In the genomic region with DNA sequence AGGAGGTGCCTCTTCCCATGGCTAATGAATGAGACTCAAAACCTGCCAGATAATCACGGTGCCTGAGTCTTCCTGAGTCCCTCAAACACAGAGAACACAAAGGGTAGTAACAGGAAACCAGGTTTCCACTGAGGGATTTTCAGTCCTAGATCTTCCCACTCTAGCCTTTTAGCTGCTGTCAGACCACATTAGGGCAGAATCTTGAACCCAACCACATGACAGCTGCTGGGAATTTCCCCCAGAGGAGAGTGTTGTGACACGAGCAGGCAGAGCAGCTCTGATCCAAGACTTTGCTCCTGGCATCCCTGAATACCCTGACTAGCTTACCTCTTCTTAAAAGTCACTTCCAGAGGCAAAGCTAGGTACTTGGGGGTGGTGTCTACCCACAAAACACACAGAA, we compare ENCODE assay signal across 11 cellular contexts. TPM values are rescaled to one million over a fixed set of nuclear protein-coding genes. Genes with fewer than 3 reads are reported as not detected.
DNase-seq lines count a peak whose midpoint lies in the region; ATAC-seq and TF ChIP-seq lines count a peak whose summit lies in the region.
"Had no signal": no experiment of that assay in that cellular context is flagged by ENCODE, and none has a peak within 500 bp of the region (broad histone marks: within the 10 kb centered on the region; RNA-seq: fewer than 3 reads in every experiment).

No MANE protein-coding gene starts in this region.

- H3K36me3 ChIP-seq in BLaER1 (no peaks in the 10 kb centered on the region), KMS-11 (ENCODE audit: insufficient read depth) (no peaks in the 10 kb centered on the region), upper lobe of right lung (no peaks in the 10 kb centered on the region)
- H3K36me3 ChIP-seq: right lobe of liver had no signal

- no peak for TF ChIP-seq CTCF in KMS-11 (conservative IDR thresholded peaks at IDR 0.05; ENCODE audit: low read depth, low read length)
- TF ChIP-seq CTCF in foreskin keratinocyte (conservative IDR thresholded peaks at IDR 0.05): no peak
- no peak for TF ChIP-seq CTCF in upper lobe of right lung (IDR thresholded peaks at IDR 0.05)

- H3K4me1 ChIP-seq in BLaER1 (peaks cover 26% of the 10 kb centered on the region), KMS-11 (ENCODE audit: low read depth, poor library complexity, severe bottlenecking) (peaks cover 52% of the 10 kb centered on the region), foreskin keratinocyte (no peaks in the 10 kb centered on the region), upper lobe of right lung (peaks cover 11% of the 10 kb centered on the region)
- H3K4me1 ChIP-seq: right lobe of liver had no signal

- H3K4me2 ChIP-seq in BLaER1 (peak overlapping the region; percentile 27), KMS-11 (peak overlapping the region; percentile 44; the same call in 1 of the 2 replicates)

- no peaks in the 10 kb centered on the region for H3K79me2 ChIP-seq in KMS-11 (ENCODE audit: insufficient read depth, low read depth)

- H3K27ac ChIP-seq in BLaER1: no peak overlapping the region
- H3K27ac ChIP-seq in KMS-11: no peak overlapping the region
- no peak overlapping the region for H3K27ac ChIP-seq in foreskin keratinocyte
- no peak overlapping the region for H3K27ac ChIP-seq in upper lobe of right lung
- H3K27ac ChIP-seq: right lobe of liver had no signal

- peak overlapping the region; percentile 20; the same call in 1 of the 2 replicates for H2AFZ ChIP-seq in KMS-11 (ENCODE audit: low read depth)

- H3K27me3 ChIP-seq in BLaER1 (no peaks in the 10 kb centered on the region), KMS-11 (ENCODE audit: insufficient read depth, low read depth) (no peaks in the 10 kb centered on the region), foreskin keratinocyte (no peaks in the 10 kb centered on the region), upper lobe of right lung (no peaks in the 10 kb centered on the region)
- H3K27me3 ChIP-seq: right lobe of liver had no signal

- no peaks in the 10 kb centered on the region for H4K20me1 ChIP-seq in BLaER1
- no peaks in the 10 kb centered on the region for H4K20me1 ChIP-seq in KMS-11 (ENCODE audit: insufficient read depth)

- H3K4me3 ChIP-seq in BLaER1: no peak overlapping the region
- H3K4me3 ChIP-seq in KMS-11 (IDR thresholded peaks at IDR 0.05; ENCODE audit: insufficient read depth, low read depth, low read length): no peak overlapping the region
- no peak overlapping the region for H3K4me3 ChIP-seq in upper lobe of right lung
- H3K4me3 ChIP-seq: right lobe of liver had no signal

- H3K9ac ChIP-seq in BLaER1 (no peak overlapping the region), KMS-11 (no peak overlapping the region)

- ATAC-seq in GM18868 (IDR thresholded peaks at IDR 0.05; ENCODE audit: unreplicated experiment) (peak; percentile 67), foreskin keratinocyte (peak; percentile 66), upper lobe of right lung (no peak)

- H3K9me3 ChIP-seq in BLaER1 (no peaks in the 10 kb centered on the region), upper lobe of right lung (no peaks in the 10 kb centered on the region)
- H3K9me3 ChIP-seq: right lobe of liver had no signal

- intact Hi-C loops in upper lobe of right lung (cut with DNase I): no loop called here

- DNase-seq in foreskin keratinocyte (peak in 1 of 2 donors; percentile 30), mucosa of gallbladder (ENCODE audit: low spot score) (no peak), NCI-H82 (lab: John Stamatoyannopoulos, UW) (no peak), upper lobe of right lung (no peak), A172 (ENCODE audit: low spot score) (no peak)
- DNase-seq: activated B cell treated with CpG ODN at 0.5 μM for 24 hours, NCI-H526 treated with DMSO at 0.1 percent for 48 hours, right lobe of liver had no signal

RNA-seq across cellular contexts. Expression of a gene that starts 28.3 kb away (rescaled TPM):
- total RNA-seq in foreskin keratinocyte (260 and 277 TPM in 2 replicates), mucosa of gallbladder (170 TPM), upper lobe of right lung (164 TPM)
- polyA plus RNA-seq in foreskin keratinocyte: 122 and 152 TPM in 2 replicates
- total RNA-seq in A172 (2014; rRNA removed; shearing (Covaris generic)): 605 and 654 TPM in 2 replicates
